Comparison of ENCODE assay signal across 1 cellular context in the genomic region with DNA sequence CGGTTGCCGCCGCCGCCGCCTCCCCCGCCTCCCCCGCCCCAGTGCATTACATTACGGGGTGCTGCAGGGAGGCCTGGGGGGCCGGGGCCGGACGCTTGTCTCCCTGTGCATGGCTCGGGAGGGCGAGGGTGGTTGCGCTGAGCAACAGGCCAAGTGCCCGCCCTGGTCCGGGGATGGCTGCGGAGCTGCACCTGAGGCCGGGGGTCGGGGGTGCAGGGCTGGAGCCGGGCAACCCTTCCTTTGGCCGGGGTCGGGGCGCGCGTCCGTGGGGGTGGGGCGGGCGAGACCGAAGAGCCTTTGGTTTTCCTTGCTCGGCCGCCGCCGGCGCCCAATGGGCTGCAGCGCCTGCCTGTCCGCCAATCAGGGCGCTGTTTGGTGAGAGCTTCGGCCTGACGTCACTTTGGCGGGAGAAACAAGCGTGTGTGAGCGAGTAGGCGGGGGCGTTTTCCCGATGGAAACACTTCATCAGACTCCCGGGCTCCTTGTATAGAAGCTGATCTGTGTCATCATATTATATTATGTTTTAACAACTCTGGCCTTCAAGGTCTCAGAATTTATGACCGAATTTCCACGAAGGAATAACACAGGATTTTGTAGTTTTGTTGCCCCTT.
TF ChIP-seq lines count a peak whose summit lies in the region.

No MANE protein-coding gene starts in this region.

TF ChIP-seq in HEK293, 187 proteins besides CTCF, POLR2A, EP300 and RAD21 (continued from another document):
- TF ChIP-seq SP3 (tag by site-specific recombination; IDR thresholded peaks at IDR 0.05) (0 out of 2 replicates have a peak, but pooled peaks have one; percentile 25), ZBTB20 (tag by site-specific recombination; IDR thresholded peaks at IDR 0.05) (peak; percentile 99)
